ENCODE assay signal across 26 cellular contexts in the genomic region with DNA sequence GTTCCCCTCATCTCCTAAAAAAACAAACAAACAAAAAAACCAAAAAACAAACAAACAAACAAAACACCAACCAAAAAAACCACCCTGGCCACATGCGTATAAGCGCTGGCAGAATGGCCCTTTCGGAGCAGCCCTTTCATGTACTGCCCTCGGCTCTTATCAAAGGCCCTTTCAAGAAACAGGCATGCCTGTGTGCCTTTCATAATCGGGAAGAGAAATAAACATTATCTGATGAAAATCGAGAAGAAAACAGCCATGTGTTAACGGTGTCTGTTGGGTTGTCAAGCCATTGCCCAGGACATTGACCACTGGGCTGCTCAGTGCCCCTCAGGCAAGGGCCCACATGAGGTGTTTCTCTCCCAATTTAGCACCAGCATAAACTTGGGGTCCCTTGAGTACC.
"Had no signal": no experiment of that assay in that cellular context is flagged by ENCODE, and none has a peak within 500 bp of the region (broad histone marks: within the 10 kb centered on the region; RNA-seq: fewer than 3 reads in every experiment).

No MANE protein-coding gene starts in this region.

- DNase-seq: activated B cell treated with CpG ODN at 0.5 μM for 24 hours; activated CD4-positive, alpha-beta T cell treated with anti-CD3 and anti-CD28 coated beads, Interleukin-2, amount 50 U/mL, for 1 hour; activated CD8-positive, alpha-beta T cell treated with anti-CD3 and anti-CD28 coated beads for 36 hours; activated naive CD4-positive, alpha-beta T cell; activated T-cell treated with anti-CD3 and anti-CD28 coated beads, Interleukin-2, amount 50 U/mL, for 48 hours; cerebellar nuclear complex; dorsolateral prefrontal cortex; effector memory CD4-positive, alpha-beta T cell; heart right ventricle; natural killer cell; retina; stimulated activated CD4-positive, alpha-beta T cell treated with anti-CD3 and anti-CD28 coated beads, Interleukin-12 subunit alpha, Interleukin-12 subunit beta, amount 100 ng/mL, for 4 hours; stimulated activated CD4-positive, alpha-beta T cell treated with anti-CD3 and anti-CD28 coated beads, Interleukin-4, amount 100 ng/mL, for 1 hour; stimulated activated naive CD8-positive, alpha-beta T cell treated with anti-CD3 and anti-CD28 coated beads, Interleukin-15, Interleukin-2, amounts not matched to agents 100 U/mL and 50 U/mL, for 24 hours; T-cell; uterus had no signal

- H3K9me3 ChIP-seq: heart right ventricle, prostate gland, thoracic aorta, uterus had no signal

- H3K27ac Mint-ChIP-seq: activated B cell treated with CpG ODN at 0.5 μM for 24 hours; activated CD8-positive, alpha-beta T cell treated with anti-CD3 and anti-CD28 coated beads for 36 hours; activated naive CD4-positive, alpha-beta T cell treated with anti-CD3 and anti-CD28 coated beads, Interleukin-2, amount 50 U/mL, for 72 hours; activated T-helper 2 cell treated with anti-CD3 and anti-CD28 coated beads, Interferon-gamma antibody, Interleukin-2, Interleukin-4, amounts not matched to agents 10 μg/mL and 5 μg/mL and 100 μg/mL, durations not matched to agents 14 hours and 24 hours and 36 hours; memory B cell; natural killer cell; T-cell; T-helper 2 cell treated with Interferon-gamma antibody and Interleukin-4, amounts not matched to agents 5 μg/mL and 100 μg/mL, for 36 hours had no signal

- H3K4me1 ChIP-seq: prostate gland, uterus had no signal

- H3K4me3 ChIP-seq: coronary artery, dorsolateral prefrontal cortex, heart right ventricle, prostate gland, skin epidermis, thoracic aorta, uterus had no signal

- H3K9me3 Mint-ChIP-seq: activated B cell treated with CpG ODN at 0.5 μM for 24 hours; activated CD8-positive, alpha-beta T cell treated with anti-CD3 and anti-CD28 coated beads for 36 hours; activated naive CD4-positive, alpha-beta T cell treated with anti-CD3 and anti-CD28 coated beads, Interleukin-2, amount 50 U/mL, for 72 hours; activated T-helper 2 cell treated with anti-CD3 and anti-CD28 coated beads, Interferon-gamma antibody, Interleukin-2, Interleukin-4, amounts not matched to agents 10 μg/mL and 5 μg/mL and 100 μg/mL, durations not matched to agents 14 hours and 24 hours and 36 hours; memory B cell; natural killer cell; T-cell; T-helper 2 cell treated with Interferon-gamma antibody and Interleukin-4, amounts not matched to agents 5 μg/mL and 100 μg/mL, for 36 hours; type B pancreatic cell had no signal

- H3K36me3 ChIP-seq: heart right ventricle, prostate gland, thoracic aorta, uterus had no signal

- H3K27me3 Mint-ChIP-seq: activated B cell treated with CpG ODN at 0.5 μM for 24 hours; activated CD8-positive, alpha-beta T cell treated with anti-CD3 and anti-CD28 coated beads for 36 hours; memory B cell; T-cell; type B pancreatic cell had no signal

- H3K4me3 Mint-ChIP-seq: activated B cell treated with CpG ODN at 0.5 μM for 24 hours; activated CD8-positive, alpha-beta T cell treated with anti-CD3 and anti-CD28 coated beads for 36 hours; memory B cell; natural killer cell; T-cell; T-helper 2 cell treated with Interferon-gamma antibody and Interleukin-4, amounts not matched to agents 5 μg/mL and 100 μg/mL, for 36 hours; type B pancreatic cell had no signal

- H3K36me3 Mint-ChIP-seq: activated naive CD4-positive, alpha-beta T cell treated with anti-CD3 and anti-CD28 coated beads, Interleukin-2, amount 50 U/mL, for 72 hours; memory B cell; natural killer cell; T-cell; type B pancreatic cell had no signal

- H3K4me1 Mint-ChIP-seq: activated B cell treated with CpG ODN at 0.5 μM for 24 hours, memory B cell, natural killer cell, T-cell had no signal

- H3K27ac ChIP-seq: coronary artery, heart right ventricle, prostate gland, skin epidermis, thoracic aorta, uterus had no signal

- H3K27me3 ChIP-seq: uterus had no signal

- ATAC-seq: activated CD8-positive, alpha-beta T cell treated with anti-CD3 and anti-CD28 coated beads for 36 hours; activated naive CD4-positive, alpha-beta T cell treated with anti-CD3 and anti-CD28 coated beads, Interleukin-2, amount 50 U/mL, for 72 hours; heart right ventricle; natural killer cell; sciatic nerve; stimulated activated naive CD8-positive, alpha-beta T cell treated with anti-CD3 and anti-CD28 coated beads, Interleukin-15, Interleukin-2, amounts not matched to agents 100 U/mL and 50 U/mL, for 24 hours; T-cell had no signal
